6 cellular contexts compared by ENCODE assay signal in genomic region chr11:24619900-24620299, GRCh38.
"Had no signal": no experiment of that assay in that cellular context is flagged by ENCODE, and none has a peak within 500 bp of the region (broad histone marks: within the 10 kb centered on the region; RNA-seq: fewer than 3 reads in every experiment).

No MANE protein-coding gene starts in this region.

- ATAC-seq: HepG2, K562 had no signal

- DNase-seq: IMR-90, KBM-7, KG1 had no signal

- H3K27ac ChIP-seq: HL-60 had no signal

- H3K4me3 ChIP-seq: K562 had no signal
